In genomic region chr3:187041362-187042061, GRCh38 we compare ENCODE assay signal across 1 cellular context.
TF ChIP-seq lines count a peak whose summit lies in the region.

No MANE protein-coding gene starts in this region.

TF ChIP-seq in HepG2, 621 proteins besides CTCF, POLR2A, EP300 and RAD21 (continued from another document and continues in another):
- TF ChIP-seq ZNF276 (CRISPR knock-in tag; IDR thresholded peaks at IDR 0.05; ENCODE audit: low read depth) = no peak
- TF ChIP-seq ZFP62 (CRISPR knock-in tag; IDR thresholded peaks at IDR 0.05) = no peak
- TF ChIP-seq JDP2 (CRISPR knock-in tag; IDR thresholded peaks at IDR 0.05; ENCODE audit: borderline replicate concordance) = peak; percentile 26; the same call in 1 of the 2 replicates
- TF ChIP-seq CEBPB (IDR thresholded peaks at IDR 0.05; ENCODE audit: borderline replicate concordance, low read depth, low read length) = peak; percentile 93
- TF ChIP-seq ZKSCAN5 (CRISPR knock-in tag; IDR thresholded peaks at IDR 0.05) = no peak
- TF ChIP-seq RFXAP (CRISPR knock-in tag; IDR thresholded peaks at IDR 0.05; ENCODE audit: borderline replicate concordance) = no peak
- TF ChIP-seq HOXA5 (CRISPR knock-in tag; IDR thresholded peaks at IDR 0.05) = no peak
- TF ChIP-seq ZFP90 (CRISPR knock-in tag; IDR thresholded peaks at IDR 0.05; ENCODE audit: borderline replicate concordance) = no peak; the same call in none of the 2 replicates
- peak; percentile 57; the same call in 1 of the 2 replicates for TF ChIP-seq ZNF792 (CRISPR knock-in tag; IDR thresholded peaks at IDR 0.05)
- TF ChIP-seq ZNF136 (CRISPR knock-in tag; IDR thresholded peaks at IDR 0.05; ENCODE audit: low read depth) = 0 out of 2 replicates have a peak, but pooled peaks have one; percentile 27
- no peak for TF ChIP-seq ZNF788 (CRISPR knock-in tag; IDR thresholded peaks at IDR 0.05; ENCODE audit: borderline replicate concordance)
- TF ChIP-seq TCF7L2 (IDR thresholded peaks at IDR 0.05; ENCODE audit: low read depth, low read length) = no peak
- no peak for TF ChIP-seq ARHGAP35 (CRISPR knock-in tag; IDR thresholded peaks at IDR 0.05; ENCODE audit: borderline replicate concordance)
- no peak for TF ChIP-seq ZBTB39 (CRISPR knock-in tag; IDR thresholded peaks at IDR 0.05)
- 0 out of 2 replicates have a peak, but pooled peaks have one; percentile 41 for TF ChIP-seq SIN3A (IDR thresholded peaks at IDR 0.05; ENCODE audit: borderline replicate concordance, low read depth, low read length)
- TF ChIP-seq BRCA1 (CRISPR knock-in tag; IDR thresholded peaks at IDR 0.05) = peak; percentile 57; the same call in 1 of the 2 replicates
- no peak for TF ChIP-seq HMGA1 (CRISPR knock-in tag; conservative IDR thresholded peaks at IDR 0.05)
- no peak for TF ChIP-seq SRSF9 (IDR thresholded peaks at IDR 0.05; ENCODE audit: borderline replicate concordance, insufficient read depth, low read depth, low read length, poor library complexity, severe bottlenecking)
- no peak for TF ChIP-seq ZNF282 (IDR thresholded peaks at IDR 0.05; ENCODE audit: partially characterized antibody)
- no peak for TF ChIP-seq HOXA7 (CRISPR knock-in tag; IDR thresholded peaks at IDR 0.05)
- no peak for TF ChIP-seq CBX1 (IDR thresholded peaks at IDR 0.05; ENCODE audit: low read depth)
- TF ChIP-seq FIP1L1 (IDR thresholded peaks at IDR 0.05; ENCODE audit: borderline replicate concordance, insufficient read depth, low read depth, low read length) = no peak
- 0 out of 2 replicates have a peak, but pooled peaks have one; percentile 11 for TF ChIP-seq ZNF770 (CRISPR knock-in tag; IDR thresholded peaks at IDR 0.05)
- no peak for TF ChIP-seq ZNF549 (CRISPR knock-in tag; IDR thresholded peaks at IDR 0.05)
- TF ChIP-seq ZNF800 (CRISPR knock-in tag; IDR thresholded peaks at IDR 0.05) = no peak
- no peak for TF ChIP-seq MAFG (CRISPR knock-in tag; IDR thresholded peaks at IDR 0.05)
- no peak for TF ChIP-seq ZNF7 (CRISPR knock-in tag; IDR thresholded peaks at IDR 0.05)
- no peak for TF ChIP-seq ZFYVE20 (CRISPR knock-in tag; IDR thresholded peaks at IDR 0.05; ENCODE audit: borderline replicate concordance, low read depth)
- TF ChIP-seq AGO2 (optimal IDR thresholded peaks at IDR 0.05; ENCODE audit: low read depth, low read length) = no peak
- TF ChIP-seq ETV6 (CRISPR knock-in tag; conservative IDR thresholded peaks at IDR 0.05) = no peak
- no peak for TF ChIP-seq MAFF (IDR thresholded peaks at IDR 0.05; ENCODE audit: low read depth, low read length)
- TF ChIP-seq ZNF224 (CRISPR knock-in tag; IDR thresholded peaks at IDR 0.05) = no peak
- no peak; the same call in 1 of the 2 replicates for TF ChIP-seq TOE1 (CRISPR knock-in tag; IDR thresholded peaks at IDR 0.05)
- TF ChIP-seq TARDBP (CRISPR knock-in tag; IDR thresholded peaks at IDR 0.05) = peak; percentile 89
- no peak for TF ChIP-seq ZNF441 (CRISPR knock-in tag; IDR thresholded peaks at IDR 0.05; ENCODE audit: borderline replicate concordance)
- TF ChIP-seq MED8 (CRISPR knock-in tag; IDR thresholded peaks at IDR 0.05; ENCODE audit: insufficient replicate concordance) = peak; percentile 74
- no peak for TF ChIP-seq CREBL2 (CRISPR knock-in tag; IDR thresholded peaks at IDR 0.05; ENCODE audit: borderline replicate concordance)
- no peak for TF ChIP-seq HES4 (CRISPR knock-in tag; IDR thresholded peaks at IDR 0.05; ENCODE audit: borderline replicate concordance)
- no peak for TF ChIP-seq NFYB (CRISPR knock-in tag; IDR thresholded peaks at IDR 0.05)
- TF ChIP-seq SIN3B (IDR thresholded peaks at IDR 0.05; ENCODE audit: low read length) = no peak
- no peak for TF ChIP-seq CBX2 (IDR thresholded peaks at IDR 0.05; ENCODE audit: low read depth, low read length)
- no peak for TF ChIP-seq CBX2 (CRISPR knock-in tag; IDR thresholded peaks at IDR 0.05; ENCODE audit: low read depth)
- no peak for TF ChIP-seq ZNF160 (CRISPR knock-in tag; IDR thresholded peaks at IDR 0.05)
- peak; percentile 73; the same call in 1 of the 2 replicates for TF ChIP-seq PITX1 (CRISPR knock-in tag; IDR thresholded peaks at IDR 0.05)
- no peak for TF ChIP-seq ZNF414 (CRISPR knock-in tag; IDR thresholded peaks at IDR 0.05)
- TF ChIP-seq YEATS4 (CRISPR knock-in tag; IDR thresholded peaks at IDR 0.05; ENCODE audit: borderline replicate concordance) = peak; percentile 77
- no peak for TF ChIP-seq ARNT2 (CRISPR knock-in tag; IDR thresholded peaks at IDR 0.05; ENCODE audit: low read depth)
- TF ChIP-seq ZBTB1 (CRISPR knock-in tag; IDR thresholded peaks at IDR 0.05; ENCODE audit: borderline replicate concordance) = no peak
- no peak for TF ChIP-seq SP140L (CRISPR knock-in tag; IDR thresholded peaks at IDR 0.05; ENCODE audit: borderline replicate concordance)
- no peak for TF ChIP-seq TOPORS (CRISPR knock-in tag; IDR thresholded peaks at IDR 0.05)
- TF ChIP-seq ZNF576 (CRISPR knock-in tag; IDR thresholded peaks at IDR 0.05) = no peak
- TF ChIP-seq SMAD1 (CRISPR knock-in tag; IDR thresholded peaks at IDR 0.05; ENCODE audit: borderline replicate concordance, low read depth) = no peak
- TF ChIP-seq ZNF318 (CRISPR knock-in tag; IDR thresholded peaks at IDR 0.05) = no peak
- TF ChIP-seq ZKSCAN8 (CRISPR knock-in tag; IDR thresholded peaks at IDR 0.05; ENCODE audit: borderline replicate concordance) = no peak
- TF ChIP-seq FOXP1 (IDR thresholded peaks at IDR 0.05) = peak; percentile 91
- peak; percentile 95 for TF ChIP-seq FOXP1 (CRISPR knock-in tag; IDR thresholded peaks at IDR 0.05)
- TF ChIP-seq SAP130 (CRISPR knock-in tag; IDR thresholded peaks at IDR 0.05; ENCODE audit: low read depth) = no peak; the same call in none of the 2 replicates
